ENCODE assay signal across 17 cellular contexts in the genomic region with DNA sequence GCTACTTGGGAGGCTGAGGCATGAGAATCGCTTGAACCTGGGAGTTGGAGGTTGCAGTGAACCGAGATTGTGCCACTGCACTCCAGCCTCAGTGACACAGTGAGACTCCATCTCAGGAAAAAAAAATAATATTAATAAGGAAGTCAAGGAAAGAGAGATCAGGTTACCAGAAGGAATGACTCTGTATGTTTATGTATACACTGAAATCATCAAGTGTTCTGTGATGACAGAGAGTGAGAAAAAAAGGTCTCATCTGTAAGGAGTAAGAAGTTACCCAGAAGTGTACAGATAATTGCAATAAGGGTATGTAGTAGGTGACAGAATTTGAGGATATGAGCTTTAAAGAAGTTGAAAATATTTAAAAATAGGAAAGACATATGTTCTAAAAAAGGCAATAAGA. TPM values are rescaled to one million over a fixed set of nuclear protein-coding genes. Genes with fewer than 3 reads are reported as not detected.
A peak's percentile ranks its signal among the peaks of the same experiment; 100 is the strongest.
DNase-seq lines count a peak whose midpoint lies in the region; ATAC-seq and TF ChIP-seq lines count a peak whose summit lies in the region.
"Had no signal": no experiment of that assay in that cellular context is flagged by ENCODE, and none has a peak within 500 bp of the region (broad histone marks: within the 10 kb centered on the region; RNA-seq: fewer than 3 reads in every experiment).

No MANE protein-coding gene starts in this region.

- peaks cover 8 to 10% of the 10 kb centered on the region in 2 donors for H3K4me1 Mint-ChIP-seq in natural killer cell treated with Interleukin-12 subunit alpha and Interleukin-12 subunit beta and Interleukin-15 and Interleukin-18, amount 100 ng/mL, for 72 hours (ENCODE audit: low read depth in 2 of 2)

- H3K27ac ChIP-seq in IMR-90 (ENCODE audit: insufficient read depth, low read length): peak overlapping the region; percentile 31; the same call in 1 of the 2 replicates
- no peak overlapping the region for H3K27ac ChIP-seq in upper lobe of left lung

- H3K56ac ChIP-seq in IMR-90 (ENCODE audit: extremely low read depth, insufficient read depth, low read length): no peak overlapping the region

- no peak for TF ChIP-seq EP300 in upper lobe of left lung (IDR thresholded peaks at IDR 0.05)

- no peak overlapping the region for H2AK5ac ChIP-seq in IMR-90 (ENCODE audit: low read depth, low read length)

- no peak overlapping the region for H3K23ac ChIP-seq in IMR-90 (ENCODE audit: low read depth, low read length)

- H3K18ac ChIP-seq in IMR-90 (ENCODE audit: low read depth, low read length): no peak overlapping the region

- H4K91ac ChIP-seq in IMR-90 (ENCODE audit: insufficient read depth, low read depth, low read length): no peak overlapping the region

- intact Hi-C loops in IMR-90 (cut with micrococcal nuclease): loop anchor here (5.0 kb wide), 2 partner anchors 253 to 443 kb away; no protein-coding TSS in a partner anchor

- H3K79me1 ChIP-seq in IMR-90 (ENCODE audit: low read depth in 1 of 2, low read length in 2 of 2): peaks cover 6 to 21% of the 10 kb centered on the region in 2 experiments

- no peak for TF ChIP-seq CTCF in IMR-90 (conservative IDR thresholded peaks at IDR 0.05; ENCODE audit: low read depth, low read length)
- TF ChIP-seq CTCF in epithelial cell of esophagus (IDR thresholded peaks at IDR 0.05; ENCODE audit: insufficient read depth, low read depth, low read length, missing control alignments): no peak
- no peak for TF ChIP-seq CTCF in upper lobe of left lung (IDR thresholded peaks at IDR 0.05)

- POLR2A ChIA-PET in IMR-90 (lab: Charles Lee; ENCODE audit: unreplicated experiment): interaction anchor here (0.6 kb wide), 1 partner anchor 15 kb away, joined by 3 read pairs; no protein-coding TSS in a partner anchor

- TF ChIP-seq POLR2A in IMR-90 (IDR thresholded peaks at IDR 0.05; ENCODE audit: low read depth, low read length) (no peak), upper lobe of left lung (IDR thresholded peaks at IDR 0.05) (no peak)

- H3K9me1 ChIP-seq in IMR-90 (ENCODE audit: insufficient read depth, low read length): peaks cover 6% of the 10 kb centered on the region; the same call in 1 of the 2 replicates

- H2BK15ac ChIP-seq in IMR-90 (ENCODE audit: low read depth, low read length): no peak overlapping the region

- no peak overlapping the region for H3K27ac Mint-ChIP-seq in natural killer cell treated with Interleukin-12 subunit alpha and Interleukin-12 subunit beta and Interleukin-15 and Interleukin-18, amount 100 ng/mL, for 72 hours
- H3K27ac Mint-ChIP-seq: GM23338, H9 had no signal

- H3K9me3 Mint-ChIP-seq in natural killer cell treated with Interleukin-12 subunit alpha and Interleukin-12 subunit beta and Interleukin-15 and Interleukin-18, amount 100 ng/mL, for 72 hours: no peaks in the 10 kb centered on the region
- H3K9me3 Mint-ChIP-seq: GM23338, H9 had no signal

- no peak overlapping the region for H2BK20ac ChIP-seq in IMR-90 (ENCODE audit: low read depth, low read length)

- no peaks in the 10 kb centered on the region for H3K36me3 ChIP-seq in IMR-90 (ENCODE audit: control insufficient read depth, insufficient read depth, low read length)
- H3K36me3 ChIP-seq in upper lobe of left lung: no peaks in the 10 kb centered on the region

- H3K4me2 ChIP-seq in IMR-90 (ENCODE audit: low read depth, low read length): no peak overlapping the region
- H3K4me2 ChIP-seq: GM23338 had no signal

- H2AFZ ChIP-seq in IMR-90 (replicated peaks; ENCODE audit: low read length, poor library complexity): no peak overlapping the region
- H2AFZ ChIP-seq: GM23338 had no signal

- H4K5ac ChIP-seq in IMR-90 (ENCODE audit: low read depth, low read length): peak overlapping the region; percentile 30

- no peak overlapping the region for H2AK9ac ChIP-seq in IMR-90 (replicated peaks; ENCODE audit: low read depth, low read length, poor library complexity)

- H3K4me3 ChIP-seq in IMR-90 (ENCODE audit: insufficient read depth, low read depth, low read length) (no peak overlapping the region), epithelial cell of esophagus (ENCODE audit: low read length) (no peak overlapping the region), upper lobe of left lung (no peak overlapping the region)
- H3K4me3 ChIP-seq: GM23338 had no signal

- CTCF ChIA-PET in IMR-90 (lab: Yijun Ruan, JAX): no interaction called here

- peaks cover 7 to 21% of the 10 kb centered on the region in 2 donors for H3K27me3 Mint-ChIP-seq in natural killer cell treated with Interleukin-12 subunit alpha and Interleukin-12 subunit beta and Interleukin-15 and Interleukin-18, amount 100 ng/mL, for 72 hours

- dilution Hi-C loops in IMR-90 (cut with HindIII; ENCODE audit: low sequenced_read_pairs, unreplicated experiment): no loop called here

- no TSS peak for BruUV-seq in IMR-90 (replicated peaks; lab: Mats Ljungman, UMichigan)

- WGBS in IMR-90 (ENCODE audit: extremely low coverage in 2 of 2, insufficient read length in 1 of 2), 2 experiments: no CpG with 5 or more reads among the region's 2 CpGs
- 92 to 94% methylated on average over 2 of the region's 2 CpGs for WGBS in upper lobe of left lung, 2 donors

- ATAC-seq in IMR-90 (ENCODE audit: low read depth) (peak; percentile 28; the same call in 1 of the 2 replicates), upper lobe of left lung (ENCODE audit: low FRiP score in 2 of 2) (no peak)
- no peak for ATAC-seq in natural killer cell treated with Interleukin-12 subunit alpha and Interleukin-12 subunit beta and Interleukin-15 and Interleukin-18, amount 100 ng/mL, for 72 hours
- ATAC-seq: GM23338 had no signal

- DNase-seq in HCEC 1CT (peak; percentile 29), IMR-90 (peak; percentile 73), epithelial cell of esophagus (ENCODE audit: low read depth) (peak; percentile 38), NCI-H524 (lab: John Stamatoyannopoulos, UW) (no peak), upper lobe of left lung (no peak)
- DNase-seq in natural killer cell treated with Interleukin-12 subunit alpha and Interleukin-12 subunit beta and Interleukin-15 and Interleukin-18, amount 100 ng/mL, for 72 hours (ENCODE audit: low spot score): no peak
- DNase-seq: C1 segment of cervical spinal cord; Calu3; CD4-positive, alpha-beta memory T cell; COR-L47; DMS79; EL; GF-D8; H9 had no signal

- H4K20me1 ChIP-seq in IMR-90 (ENCODE audit: insufficient read depth, low read length): no peaks in the 10 kb centered on the region

- in situ Hi-C loops in IMR-90 (cut with MboI; ENCODE audit: low sequenced_read_pairs): loop anchor here (25.0 kb wide), 1 partner anchor 1562 kb away; no protein-coding TSS in a partner anchor

- no peaks in the 10 kb centered on the region for H3K36me3 Mint-ChIP-seq in natural killer cell treated with Interleukin-12 subunit alpha and Interleukin-12 subunit beta and Interleukin-15 and Interleukin-18, amount 100 ng/mL, for 72 hours

- no peak for TF ChIP-seq RAD21 in IMR-90 (IDR thresholded peaks at IDR 0.05; ENCODE audit: low read length)

- no peak overlapping the region for H3K4me3 Mint-ChIP-seq in natural killer cell treated with Interleukin-12 subunit alpha and Interleukin-12 subunit beta and Interleukin-15 and Interleukin-18, amount 100 ng/mL, for 72 hours
- H3K4me3 Mint-ChIP-seq: CD4-positive, alpha-beta memory T cell; GM23338; H9 had no signal

- H3K4me1 ChIP-seq in IMR-90 (ENCODE audit: control insufficient read depth, insufficient read depth, low read length) (peaks cover 14% of the 10 kb centered on the region), upper lobe of left lung (peaks cover 0 to 5% (median 0%) of the 10 kb centered on the region in 4 donors)

- H3K14ac ChIP-seq in IMR-90 (replicated peaks; ENCODE audit: low read depth, low read length): no peak overlapping the region

- no peak overlapping the region for H3K9ac ChIP-seq in IMR-90 (ENCODE audit: low read depth, low read length)

- H3K9me3 ChIP-seq in IMR-90 (ENCODE audit: control insufficient read depth, insufficient read depth, low read length) (no peaks in the 10 kb centered on the region), upper lobe of left lung (no peaks in the 10 kb centered on the region)

- H2BK120ac ChIP-seq in IMR-90 (ENCODE audit: low read depth, low read length): no peak overlapping the region

- H3K27me3 ChIP-seq in IMR-90 (ENCODE audit: control insufficient read depth, insufficient read depth, low read length) (no peaks in the 10 kb centered on the region), upper lobe of left lung (peaks cover 0 to 6% (median 0%) of the 10 kb centered on the region in 4 donors)

- H2BK5ac ChIP-seq in IMR-90 (ENCODE audit: low read depth, low read length, poor library complexity, severe bottlenecking): peak overlapping the region; percentile 25

- H3K4ac ChIP-seq in IMR-90 (ENCODE audit: low read depth, low read length): peak overlapping the region; percentile 8; the same call in 1 of the 2 replicates

- H4K8ac ChIP-seq in IMR-90 (ENCODE audit: low read depth in 2 of 2, low read length in 2 of 2): no peak overlapping the region; a peak in 1 of 4 replicates

TF ChIP-seq in IMR-90, 13 proteins besides CTCF, POLR2A, EP300 and RAD21 (continues in another document):
- TF ChIP-seq SMC3 (IDR thresholded peaks at IDR 0.05; ENCODE audit: low read depth, low read length): no peak
- TF ChIP-seq MAFK (IDR thresholded peaks at IDR 0.05; ENCODE audit: low read depth, low read length): no peak
- TF ChIP-seq, protein P1, sequence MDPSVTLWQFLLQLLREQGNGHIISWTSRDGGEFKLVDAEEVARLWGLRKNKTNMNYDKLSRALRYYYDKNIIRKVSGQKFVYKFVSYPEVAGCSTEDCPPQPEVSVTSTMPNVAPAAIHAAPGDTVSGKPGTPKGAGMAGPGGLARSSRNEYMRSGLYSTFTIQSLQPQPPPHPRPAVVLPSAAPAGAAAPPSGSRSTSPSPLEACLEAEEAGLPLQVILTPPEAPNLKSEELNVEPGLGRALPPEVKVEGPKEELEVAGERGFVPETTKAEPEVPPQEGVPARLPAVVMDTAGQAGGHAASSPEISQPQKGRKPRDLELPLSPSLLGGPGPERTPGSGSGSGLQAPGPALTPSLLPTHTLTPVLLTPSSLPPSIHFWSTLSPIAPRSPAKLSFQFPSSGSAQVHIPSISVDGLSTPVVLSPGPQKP (IDR thresholded peaks at IDR 0.05; ENCODE audit: borderline replicate concordance, low read depth, low read length): no peak

RNA-seq across cellular contexts. Expression of a gene that starts 4.3 kb away (rescaled TPM):
- total RNA-seq in IMR-90 (2012; rRNA removed) (63.1 and 110 TPM in 2 replicates), upper lobe of left lung (10 to 100 TPM; 54.7 to 99.8 (median 72.5) TPM)
- 57.7 and 59.0 TPM in 2 replicates for polyA plus RNA-seq in IMR-90 (2012; rRNA removed)
- polyA plus RNA-seq in IMR-90 (2012; cell fraction: cytosol; rRNA removed): 37.1 and 54.2 TPM in 2 replicates
- polyA plus RNA-seq in IMR-90 (2012; cell fraction: nucleus; rRNA removed; ENCODE audit: low replicate concordance): 25.1 and 52.9 TPM in 2 replicates
- 10 to 100 TPM; 24.4 to 27.7 TPM for total RNA-seq in natural killer cell treated with Interleukin-12 subunit alpha and Interleukin-12 subunit beta and Interleukin-15 and Interleukin-18, amount 100 ng/mL, for 72 hours

RNA-seq across cellular contexts. Expression of a gene that starts 5.4 kb away (rescaled TPM):
- total RNA-seq in IMR-90 (2012; rRNA removed) (0.72 and 0.83 TPM in 2 replicates), upper lobe of left lung (under 1 TPM in 3 of 6 donors, not detected in 3; 0.37 to 0.98 (median 0.74) TPM)
- 0.56 and 0.79 TPM in 2 replicates for polyA plus RNA-seq in IMR-90 (2012; rRNA removed)
- polyA plus RNA-seq in IMR-90 (2012; cell fraction: cytosol; rRNA removed): 0.24 TPM in 2 replicates
- polyA plus RNA-seq in IMR-90 (2012; cell fraction: nucleus; rRNA removed; ENCODE audit: low replicate concordance): 0.16 and 1.5 TPM in 2 replicates
- not detected for total RNA-seq in natural killer cell treated with Interleukin-12 subunit alpha and Interleukin-12 subunit beta and Interleukin-15 and Interleukin-18, amount 100 ng/mL, for 72 hours
- total RNA-seq: A172; CD4-positive, alpha-beta memory T cell; G401; GM23338 had no signal
- polyA plus RNA-seq: CD4-positive, alpha-beta memory T cell had no signal

Comparison
In these comparisons a context has a peak if more than half of its experiments do, and no peak if none do; other contexts are left out.
1. DNase-seq: peak in HCEC 1CT (single experiment), IMR-90 (single experiment) and epithelial cell of esophagus (single experiment); none in NCI-H524 (0 of 2), upper lobe of left lung (0 of 2) and natural killer cell treated with Interleukin-12 subunit alpha and Interleukin-12 subunit beta and Interleukin-15 and Interleukin-18, amount 100 ng/mL, for 72 hours (single experiment).